Comparison of ENCODE assay signal across 19 cellular contexts in genomic region chr9:137798142-137798541, GRCh38.
"Had no signal": no experiment of that assay in that cellular context is flagged by ENCODE, and none has a peak within 500 bp of the region (broad histone marks: within the 10 kb centered on the region; RNA-seq: fewer than 3 reads in every experiment).

No MANE protein-coding gene starts in this region.

- H3K9ac ChIP-seq: KMS-11, SK-N-SH had no signal

- FAIRE-seq: HepG2 had no signal

- H3K27ac ChIP-seq: KMS-11, RWPE1 had no signal

- DNase-seq: IMR-90, Kasumi-1, MV-4-11, NCI-H1048, NCI-H1105, NCI-H1436 treated with DMSO at 0.1 percent for 48 hours, NCI-H1694, NCI-H187 treated with DMSO at 0.1 percent for 48 hours, NCI-H2171 treated with DMSO at 0.1 percent for 48 hours, NCI-H345, NCI-H446 treated with DMSO at 0.1 percent for 48 hours, NCI-H526, PC-3, SHP77, SK-N-SH had no signal

- ATAC-seq: HepG2, Panc1, PC-3 had no signal

- H3K4me2 ChIP-seq: KMS-11, SK-N-SH had no signal

- H3K9me3 ChIP-seq: SK-N-SH had no signal
